Comparison of ENCODE assay signal across 1 cellular context in genomic region chr11:116224154-116224888, GRCh38.
TF ChIP-seq lines count a peak whose summit lies in the region.

No MANE protein-coding gene starts in this region.

TF ChIP-seq in H1, 55 proteins besides CTCF, POLR2A, EP300 and RAD21 (continued from another document):
- TF ChIP-seq E2F6 (IDR thresholded peaks at IDR 0.05) (no peak), GABPA (IDR thresholded peaks at IDR 0.05; ENCODE audit: borderline replicate concordance, insufficient read depth, low read length) (no peak), HDAC2 (IDR thresholded peaks at IDR 0.05; ENCODE audit: borderline replicate concordance in 1 of 2, low read depth in 2 of 2, low read length in 2 of 2) (no peak), USF2 (IDR thresholded peaks at IDR 0.05; ENCODE audit: low read length) (no peak), BACH1 (IDR thresholded peaks at IDR 0.05; ENCODE audit: low read length) (no peak), CHD1 (IDR thresholded peaks at IDR 0.05; ENCODE audit: low read depth, low read length) (no peak), MAFK (IDR thresholded peaks at IDR 0.05; ENCODE audit: low read depth, low read length) (no peak), JUND (IDR thresholded peaks at IDR 0.05; ENCODE audit: low read length) (no peak), JUN (IDR thresholded peaks at IDR 0.05; ENCODE audit: low read depth, low read length) (no peak), NANOG (IDR thresholded peaks at IDR 0.05; ENCODE audit: insufficient read depth, low read depth, low read length, poor library complexity, severe bottlenecking) (no peak)
